21 cellular contexts compared by ENCODE assay signal in the genomic region with DNA sequence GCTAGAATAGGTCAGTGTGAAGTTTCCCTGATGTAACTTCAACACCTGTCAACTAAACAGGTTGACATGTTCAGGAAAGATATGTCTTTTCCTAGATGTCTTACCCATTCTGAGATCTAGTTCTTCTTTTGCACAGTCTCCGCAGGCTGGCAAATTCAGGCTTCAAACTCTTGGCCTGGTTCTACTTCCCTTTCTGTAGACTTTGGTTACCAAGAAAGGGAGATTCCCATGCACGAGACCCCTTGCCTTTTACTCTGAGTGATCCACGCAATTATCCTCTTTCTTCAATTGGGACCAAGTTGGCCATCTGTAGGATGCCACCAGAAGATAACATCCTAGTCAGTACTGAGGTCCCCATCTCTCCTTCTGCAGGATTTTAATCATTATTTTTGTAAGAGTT. TPM values are rescaled to one million over a fixed set of nuclear protein-coding genes. Genes with fewer than 3 reads are reported as not detected.
DNase-seq lines count a peak whose midpoint lies in the region; ATAC-seq and TF ChIP-seq lines count a peak whose summit lies in the region.
"Had no signal": no experiment of that assay in that cellular context is flagged by ENCODE, and none has a peak within 500 bp of the region (broad histone marks: within the 10 kb centered on the region; RNA-seq: fewer than 3 reads in every experiment).

No MANE protein-coding gene starts in this region.

- H3K36me3 Mint-ChIP-seq in T-helper 17 cell (ENCODE audit: low read depth) (no peaks in the 10 kb centered on the region), naive B cell (peaks cover 0 to 7% of the 10 kb centered on the region in 2 donors)
- H3K36me3 Mint-ChIP-seq: CD4-positive, CD25-positive, alpha-beta regulatory T cell had no signal

- H3K4me3 Mint-ChIP-seq in T-helper 17 cell (no peak overlapping the region), naive B cell (no peak overlapping the region)
- H3K4me3 Mint-ChIP-seq: CD4-positive, CD25-positive, alpha-beta regulatory T cell had no signal

- no peak for TF ChIP-seq POLR2A in sigmoid colon (IDR thresholded peaks at IDR 0.05)

- peaks cover 10% of the 10 kb centered on the region for H3K27me3 Mint-ChIP-seq in T-helper 17 cell
- peaks cover 0 to 28% (median 21%) of the 10 kb centered on the region in 3 donors for H3K27me3 Mint-ChIP-seq in naive B cell

- no peak for TF ChIP-seq EP300 in sigmoid colon (IDR thresholded peaks at IDR 0.05)

- H3K27ac Mint-ChIP-seq in T-helper 17 cell = peak overlapping the region; percentile 65
- H3K27ac Mint-ChIP-seq in naive B cell = peak overlapping the region in 4 of 6 donors; percentile 12 to 57 (median 37)

- 71 to 95% methylated on average over 3 of the region's 3 CpGs for WGBS in sigmoid colon, 2 donors

- no peaks in the 10 kb centered on the region for H3K36me3 ChIP-seq in sigmoid colon

- H3K4me1 Mint-ChIP-seq in T-helper 17 cell (peaks cover 18% of the 10 kb centered on the region), naive B cell (peaks cover 9 to 24% (median 23%) of the 10 kb centered on the region in 3 donors)

- H3K27ac ChIP-seq in HL-60 (replicated peaks) (peak overlapping the region; percentile 49), sigmoid colon (no peak overlapping the region)

- DNase-seq in Ammon's horn (ENCODE audit: low spot score) = peak; percentile 25
- DNase-seq in HL-60 (ENCODE audit: low read depth in 1 of 2, low spot score in 1 of 2) = peak in 1 of 2 experiments; percentile 64
- DNase-seq in T-helper 17 cell = no peak
- DNase-seq in naive B cell = no peak
- no peak for DNase-seq in DMS153 treated with DMSO at 0.1 percent for 48 hours (lab: John Stamatoyannopoulos, UW; ENCODE audit: unreplicated experiment)
- DNase-seq in sigmoid colon = no peak
- DNase-seq in NCI-H1048 (lab: John Stamatoyannopoulos, UW) = no peak
- no peak for DNase-seq in activated CD4-positive, alpha-beta T cell treated with anti-CD3 and anti-CD28 coated beads, Interleukin-2, amount 50 U/mL, for 4 hours
- DNase-seq: CD4-positive, CD25-positive, alpha-beta regulatory T cell; DMS53; HCEC 1CT; IMR-90; Karpas-422; MM.1S; NCI-H1417 treated with DMSO at 0.1 percent for 48 hours; NCI-H2029 treated with DMSO at 0.1 percent for 48 hours; NCI-H2171 treated with DMSO at 0.1 percent for 48 hours; NCI-H510A; NCI-H774; Right ventricle myocardium superior had no signal

- H3K27me3 ChIP-seq in HL-60 (ENCODE audit: insufficient read depth, poor library complexity, severe bottlenecking) (no peaks in the 10 kb centered on the region), sigmoid colon (no peaks in the 10 kb centered on the region)

- H3K4me3 ChIP-seq in HL-60 (replicated peaks; ENCODE audit: insufficient read depth, low read length) (no peak overlapping the region), sigmoid colon (no peak overlapping the region)

- intact Hi-C loops in sigmoid colon (cut with DNase I) = no loop called here

- H3K9me3 ChIP-seq in T-helper 17 cell (ENCODE audit: control insufficient read depth, low read length, poor library complexity, severe bottlenecking) (no peaks in the 10 kb centered on the region), sigmoid colon (no peaks in the 10 kb centered on the region)

- no peak for ATAC-seq in T-helper 17 cell
- ATAC-seq in naive B cell (ENCODE audit: low read depth in 2 of 2) = peak; percentile 64 to 66

- no peak for TF ChIP-seq CTCF in HL-60 (IDR thresholded peaks at IDR 0.05; ENCODE audit: insufficient read depth, low read length)
- no peak for TF ChIP-seq CTCF in sigmoid colon (IDR thresholded peaks at IDR 0.05)

- no peaks in the 10 kb centered on the region for H3K9me3 Mint-ChIP-seq in naive B cell
- H3K9me3 Mint-ChIP-seq: CD4-positive, CD25-positive, alpha-beta regulatory T cell had no signal

- H3K4me1 ChIP-seq in sigmoid colon = peaks cover 0 to 11% (median 9%) of the 10 kb centered on the region in 4 donors

RNA-seq across cellular contexts. Expression of a gene that starts 2.0 kb away (rescaled TPM):
- total RNA-seq in T-helper 17 cell = 1 to 10 TPM; 4.6 to 6.3 TPM
- polyA plus RNA-seq in naive B cell (ENCODE audit: low read depth in 6 of 6) = under 1 TPM in 5 of 6 donors, not detected in 1; 0.29 to 0.93 (median 0.41) TPM
- total RNA-seq in sigmoid colon = 1 to 10 TPM in 1 of 4 donors, under 1 TPM in 1, not detected in 2; 0.81 to 1.8 TPM
- 1 to 10 TPM in 1 of 3 donors, under 1 TPM in 1, not detected in 1; 0.29 to 1.2 TPM for polyA plus RNA-seq in sigmoid colon
- total RNA-seq: HT-29 had no signal

RNA-seq across cellular contexts. Expression of a gene that starts 27.3 kb away (rescaled TPM):
- total RNA-seq in T-helper 17 cell = 100 to 1,000 TPM; 515 to 717 TPM
- 1,000 to 10,000 TPM; 1,235 to 1,676 (median 1,380) TPM for polyA plus RNA-seq in naive B cell (ENCODE audit: low read depth in 6 of 6)
- 100 to 1,000 TPM in 2 of 4 donors, 10 to 100 TPM in 2; 88.8 to 109 (median 99.0) TPM for total RNA-seq in sigmoid colon
- 100 to 1,000 TPM; 383 to 770 (median 531) TPM for polyA plus RNA-seq in sigmoid colon

RNA-seq across cellular contexts. Expression of a gene that starts 35.5 kb away (rescaled TPM):
- not detected for total RNA-seq in T-helper 17 cell
- not detected for polyA plus RNA-seq in naive B cell (ENCODE audit: low read depth in 6 of 6)
- total RNA-seq in sigmoid colon = not detected
- under 1 TPM in 1 of 3 donors, not detected in 2; 0.10 TPM for polyA plus RNA-seq in sigmoid colon
- total RNA-seq: CD4-positive, CD25-positive, alpha-beta regulatory T cell; IMR-90; Right ventricle myocardium superior had no signal
- polyA plus RNA-seq: CD4-positive, CD25-positive, alpha-beta regulatory T cell; IMR-90 had no signal

RNA-seq across cellular contexts. Expression of a gene that starts 47.5 kb away (rescaled TPM):
- total RNA-seq in T-helper 17 cell (under 1 TPM in 1 of 2 donors, not detected in 1; 0.07 TPM), sigmoid colon (under 1 TPM in 1 of 4 donors, not detected in 3; under 0.01 TPM)
- polyA plus RNA-seq in naive B cell (ENCODE audit: low read depth in 6 of 6) (under 1 TPM in 4 of 6 donors, not detected in 2; 0.16 to 0.97 (median 0.41) TPM), sigmoid colon (10 to 100 TPM in 2 of 3 donors, 1 to 10 TPM in 1; 6.9 to 16.3 (median 11.4) TPM)
- total RNA-seq: CD4-positive, CD25-positive, alpha-beta regulatory T cell; IMR-90 had no signal

RNA-seq across cellular contexts. Expression of a gene that starts 56.1 kb away (rescaled TPM):
- total RNA-seq in T-helper 17 cell (not detected), sigmoid colon (not detected)
- polyA plus RNA-seq in naive B cell (ENCODE audit: low read depth in 6 of 6) (not detected), sigmoid colon (under 1 TPM in 1 of 3 donors, not detected in 2; 0.15 TPM)
- total RNA-seq: CD4-positive, CD25-positive, alpha-beta regulatory T cell; HT-29; Right ventricle myocardium superior had no signal
- polyA plus RNA-seq: CD4-positive, CD25-positive, alpha-beta regulatory T cell had no signal

Comparison
In these comparisons a context has a peak if more than half of its experiments do, and no peak if none do; other contexts are left out.
1. RNA of a gene that starts 27.3 kb away (total RNA-seq): 515 to 717 TPM in T-helper 17 cell; 88.8 to 109 TPM in sigmoid colon; every median in the first group is over 4 times any median in the second.